Comparison of ENCODE assay signal across 18 cellular contexts in genomic region chr13:27273658-27274425, GRCh38. TPM values are rescaled to one million over a fixed set of nuclear protein-coding genes. Genes with fewer than 3 reads are reported as not detected.
A peak's percentile ranks its signal among the peaks of the same experiment; 100 is the strongest.
DNase-seq lines count a peak whose midpoint lies in the region; ATAC-seq and TF ChIP-seq lines count a peak whose summit lies in the region.
"Had no signal": no experiment of that assay in that cellular context is flagged by ENCODE, and none has a peak within 500 bp of the region (broad histone marks: within the 10 kb centered on the region; RNA-seq: fewer than 3 reads in every experiment).

No MANE protein-coding gene starts in this region.

- peaks cover 8% of the 10 kb centered on the region for H3K4me1 Mint-ChIP-seq in activated CD4-positive, alpha-beta memory T cell treated with anti-CD3 and anti-CD28 coated beads for 36 hours (ENCODE audit: low read depth)

- H3K36me3 ChIP-seq in HEK293 (ENCODE audit: control insufficient read depth in 2 of 2, insufficient read depth in 1 of 2, low read length in 2 of 2), result peaks cover 0 to 6% of the 10 kb centered on the region in 2 experiments; a peak in 1 of 3 replicates
- no peaks in the 10 kb centered on the region for H3K36me3 ChIP-seq in testis (ENCODE audit: low read depth, missing control alignments)
- H3K36me3 ChIP-seq: colonic mucosa had no signal

- H3K4me3 ChIP-seq in HEK293 (ENCODE audit: low read depth, low read length) (no peak overlapping the region), astrocyte of the spinal cord (ENCODE audit: low read depth, low read length) (no peak overlapping the region), fibroblast of the aortic adventitia (ENCODE audit: low read depth, low read length) (no peak overlapping the region), testis (no peak overlapping the region)
- H3K4me3 ChIP-seq: colonic mucosa, mucosa of descending colon had no signal

- TF ChIP-seq POLR2A in testis (IDR thresholded peaks at IDR 0.05), result no peak

- no peak for ATAC-seq in SK-N-SH treated with all-trans-retinoic acid at 6 μM for 48 hours
- ATAC-seq: left cardiac atrium, mucosa of descending colon had no signal

- H3K27ac Mint-ChIP-seq in activated CD4-positive, alpha-beta memory T cell treated with anti-CD3 and anti-CD28 coated beads for 36 hours, result no peak overlapping the region
- H3K27ac Mint-ChIP-seq: CD8-positive, alpha-beta memory T cell had no signal

- no peaks in the 10 kb centered on the region for H3K9me3 Mint-ChIP-seq in activated CD4-positive, alpha-beta memory T cell treated with anti-CD3 and anti-CD28 coated beads for 36 hours

- no peak for TF ChIP-seq CTCF in HEK293 (tag by site-specific recombination; IDR thresholded peaks at IDR 0.05)
- no peak for TF ChIP-seq CTCF in astrocyte of the spinal cord (IDR thresholded peaks at IDR 0.05; ENCODE audit: low read depth, low read length)
- TF ChIP-seq CTCF in fibroblast of the aortic adventitia (IDR thresholded peaks at IDR 0.05; ENCODE audit: insufficient read depth, low read length), result no peak
- no peak for TF ChIP-seq CTCF in testis (IDR thresholded peaks at IDR 0.05)

- H3K27ac ChIP-seq in HEK293 (ENCODE audit: extremely low read depth, low read depth, low read length), result no peak overlapping the region
- H3K27ac ChIP-seq in testis, result no peak overlapping the region
- H3K27ac ChIP-seq: colonic mucosa, KMS-11, neutrophil had no signal

- H3K9me3 ChIP-seq in HEK293 (ENCODE audit: control insufficient read depth, insufficient read depth, low read depth, low read length) (no peaks in the 10 kb centered on the region), testis (no peaks in the 10 kb centered on the region)
- H3K9me3 ChIP-seq: colonic mucosa, mucosa of descending colon, neutrophil had no signal

- H3K27me3 ChIP-seq in testis, result no peaks in the 10 kb centered on the region
- H3K27me3 ChIP-seq: colonic mucosa had no signal

- intact Hi-C loops in testis (cut with DNase I; ENCODE audit: low total_unique reads), result no loop called here
- intact Hi-C loops in activated CD4-positive, alpha-beta memory T cell treated with anti-CD3 and anti-CD28 coated beads for 36 hours (cut with micrococcal nuclease), result loop anchor here (5.0 kb wide), 1 partner anchor 78 kb away; no protein-coding TSS in a partner anchor

- CTCF ChIA-PET in HEK293 (lab: Yijun Ruan, JAX), result interaction anchor here (1.0 to 1.5 kb wide), 2 partner anchors 88 to 323 kb away, joined by 7 to 8 read pairs; no protein-coding TSS in a partner anchor
- CTCF ChIA-PET in activated CD4-positive, alpha-beta memory T cell treated with anti-CD3 and anti-CD28 coated beads for 36 hours (lab: Charles Lee), result interaction anchor here (1.3 to 2.3 kb wide), 3 partner anchors 20 to 289 kb away, joined by 4 to 6 read pairs (median 6); no protein-coding TSS in a partner anchor

- no peak overlapping the region for H3K4me3 Mint-ChIP-seq in activated CD4-positive, alpha-beta memory T cell treated with anti-CD3 and anti-CD28 coated beads for 36 hours

- H3K36me3 Mint-ChIP-seq in activated CD4-positive, alpha-beta memory T cell treated with anti-CD3 and anti-CD28 coated beads for 36 hours, result no peaks in the 10 kb centered on the region

- H3K27me3 Mint-ChIP-seq in activated CD4-positive, alpha-beta memory T cell treated with anti-CD3 and anti-CD28 coated beads for 36 hours, result peaks cover 19% of the 10 kb centered on the region

- in situ Hi-C loops in astrocyte of the spinal cord (cut with HindIII; ENCODE audit: low sequenced_read_pairs), result no loop called here

- DNase-seq in astrocyte of the spinal cord (ENCODE audit: low read depth, low spot score) (peak; percentile 66), fibroblast of the aortic adventitia (ENCODE audit: low read depth) (peak; percentile 72), testis (peak; percentile 78), SW 1271 (lab: John Stamatoyannopoulos, UW) (no peak)
- no peak for DNase-seq in activated CD4-positive, alpha-beta memory T cell treated with anti-CD3 and anti-CD28 coated beads for 36 hours
- DNase-seq: activated CD4-positive, alpha-beta T cell treated with anti-CD3 and anti-CD28 coated beads, Interleukin-2, amount 50 U/mL, for 4 hours; CD8-positive, alpha-beta memory T cell; colonic mucosa; DND-41; left cardiac atrium; mucosa of descending colon; NCI-H1105 treated with DMSO at 0.1 percent for 48 hours; NCI-H2171 treated with DMSO at 0.1 percent for 48 hours; SIG-M5 had no signal

- H3K4me1 ChIP-seq in HEK293 (ENCODE audit: control insufficient read depth, insufficient read depth, low read length), result peaks cover 21% of the 10 kb centered on the region
- H3K4me1 ChIP-seq in testis, result peaks cover 37% of the 10 kb centered on the region

- 42 to 43% methylated on average over 4 of the region's 4 CpGs for WGBS in testis, 2 donors

- POLR2A ChIA-PET in HEK293 (lab: Yijun Ruan, JAX), result interaction anchor here (0.7 kb wide), 1 partner anchor 16 kb away, joined by 4 read pairs; no protein-coding TSS in a partner anchor
- POLR2A ChIA-PET in activated CD4-positive, alpha-beta memory T cell treated with anti-CD3 and anti-CD28 coated beads for 36 hours (lab: Charles Lee), result interaction anchor here (1.2 kb wide), 1 partner anchor 17 kb away, joined by 4 read pairs; no protein-coding TSS in a partner anchor

TF ChIP-seq in HEK293, 187 proteins besides CTCF, POLR2A, EP300 and RAD21 (continues in another document):
- TF ChIP-seq ZFHX2 (tag by site-specific recombination; conservative IDR thresholded peaks at IDR 0.05), result peak; percentile 25; the same call in 1 of the 2 replicates
- no peak for TF ChIP-seq ZNF600 (tag by site-specific recombination; IDR thresholded peaks at IDR 0.05)
- 0 out of 2 replicates have a peak, but pooled peaks have one; percentile 48 for TF ChIP-seq ZNF362 (tag by site-specific recombination; IDR thresholded peaks at IDR 0.05)
- no peak for TF ChIP-seq ZFP3 (tag by site-specific recombination; IDR thresholded peaks at IDR 0.05; ENCODE audit: low read depth)
- TF ChIP-seq BCL11B (tag by site-specific recombination; IDR thresholded peaks at IDR 0.05; ENCODE audit: low read depth), result no peak
- TF ChIP-seq ZNF175 (tag by site-specific recombination; IDR thresholded peaks at IDR 0.05), result no peak
- 0 out of 2 replicates have a peak, but pooled peaks have one; percentile 8 for TF ChIP-seq IKZF3 (tag by site-specific recombination; IDR thresholded peaks at IDR 0.05)

TF ChIP-seq in SK-N-SH treated with all-trans-retinoic acid at 6 μM for 48 hours, 23 proteins besides CTCF, POLR2A, EP300 and RAD21:
- TF ChIP-seq PATZ1 (CRISPR knock-in tag; IDR thresholded peaks at IDR 0.05; ENCODE audit: borderline replicate concordance) (no peak), ZC3H10 (CRISPR knock-in tag; IDR thresholded peaks at IDR 0.05) (no peak), GLIS3 (CRISPR knock-in tag; IDR thresholded peaks at IDR 0.05) (no peak), TCF4 (CRISPR knock-in tag; IDR thresholded peaks at IDR 0.05; ENCODE audit: borderline replicate concordance) (no peak), ESRRG (CRISPR knock-in tag; IDR thresholded peaks at IDR 0.05) (no peak), ZFP3 (CRISPR knock-in tag; IDR thresholded peaks at IDR 0.05) (no peak)

RNA-seq across cellular contexts. Expression of gene RASL11A, which starts 3.2 kb away (rescaled TPM):
- total RNA-seq in fibroblast of the aortic adventitia (ENCODE audit: low replicate concordance) (2.3 and 13.3 TPM in 2 replicates), testis (1 to 10 TPM; 8.2 to 10.0 TPM)
- 11.8 TPM for polyA plus RNA-seq in testis (ENCODE audit: insufficient read depth, low read depth, low replicate concordance)
- 1 to 10 TPM; 4.8 to 6.8 TPM for total RNA-seq in activated CD4-positive, alpha-beta memory T cell treated with anti-CD3 and anti-CD28 coated beads for 36 hours

RNA-seq across cellular contexts. Expression of gene RPL21, which starts 22.5 kb away (rescaled TPM):
- total RNA-seq in fibroblast of the aortic adventitia (ENCODE audit: low replicate concordance) (1,402 and 2,034 TPM in 2 replicates), testis (100 to 1,000 TPM; 200 to 353 TPM)
- 996 TPM for polyA plus RNA-seq in testis (ENCODE audit: insufficient read depth, low read depth, low replicate concordance)
- 1,000 to 10,000 TPM; 1,539 to 1,545 TPM for total RNA-seq in activated CD4-positive, alpha-beta memory T cell treated with anti-CD3 and anti-CD28 coated beads for 36 hours

Comparison
In these comparisons a context has a peak if more than half of its experiments do, and no peak if none do; other contexts are left out.
1. DNase-seq: peak in astrocyte of the spinal cord (single experiment), fibroblast of the aortic adventitia (single experiment) and testis (single experiment); none in SW 1271 (0 of 2) and activated CD4-positive, alpha-beta memory T cell treated with anti-CD3 and anti-CD28 coated beads for 36 hours (single experiment).